Comparison of ENCODE assay signal across 1 cellular context in genomic region chr17:41734139-41734948, GRCh38.
TF ChIP-seq lines count a peak whose summit lies in the region.

A gene with protein sequence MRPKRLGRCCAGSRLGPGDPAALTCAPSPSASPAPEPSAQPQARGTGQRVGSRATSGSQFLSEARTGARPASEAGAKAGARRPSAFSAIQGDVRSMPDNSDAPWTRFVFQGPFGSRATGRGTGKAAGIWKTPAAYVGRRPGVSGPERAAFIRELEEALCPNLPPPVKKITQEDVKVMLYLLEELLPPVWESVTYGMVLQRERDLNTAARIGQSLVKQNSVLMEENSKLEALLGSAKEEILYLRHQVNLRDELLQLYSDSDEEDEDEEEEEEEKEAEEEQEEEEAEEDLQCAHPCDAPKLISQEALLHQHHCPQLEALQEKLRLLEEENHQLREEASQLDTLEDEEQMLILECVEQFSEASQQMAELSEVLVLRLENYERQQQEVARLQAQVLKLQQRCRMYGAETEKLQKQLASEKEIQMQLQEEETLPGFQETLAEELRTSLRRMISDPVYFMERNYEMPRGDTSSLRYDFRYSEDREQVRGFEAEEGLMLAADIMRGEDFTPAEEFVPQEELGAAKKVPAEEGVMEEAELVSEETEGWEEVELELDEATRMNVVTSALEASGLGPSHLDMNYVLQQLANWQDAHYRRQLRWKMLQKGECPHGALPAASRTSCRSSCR (minus strand): TSS chr17:41734643. CDS start chr17:41734634, 9 bp downstream.

TF ChIP-seq in liver, 16 proteins besides CTCF, POLR2A, EP300 and RAD21 (continued from another document):
- TF ChIP-seq, protein P1, sequence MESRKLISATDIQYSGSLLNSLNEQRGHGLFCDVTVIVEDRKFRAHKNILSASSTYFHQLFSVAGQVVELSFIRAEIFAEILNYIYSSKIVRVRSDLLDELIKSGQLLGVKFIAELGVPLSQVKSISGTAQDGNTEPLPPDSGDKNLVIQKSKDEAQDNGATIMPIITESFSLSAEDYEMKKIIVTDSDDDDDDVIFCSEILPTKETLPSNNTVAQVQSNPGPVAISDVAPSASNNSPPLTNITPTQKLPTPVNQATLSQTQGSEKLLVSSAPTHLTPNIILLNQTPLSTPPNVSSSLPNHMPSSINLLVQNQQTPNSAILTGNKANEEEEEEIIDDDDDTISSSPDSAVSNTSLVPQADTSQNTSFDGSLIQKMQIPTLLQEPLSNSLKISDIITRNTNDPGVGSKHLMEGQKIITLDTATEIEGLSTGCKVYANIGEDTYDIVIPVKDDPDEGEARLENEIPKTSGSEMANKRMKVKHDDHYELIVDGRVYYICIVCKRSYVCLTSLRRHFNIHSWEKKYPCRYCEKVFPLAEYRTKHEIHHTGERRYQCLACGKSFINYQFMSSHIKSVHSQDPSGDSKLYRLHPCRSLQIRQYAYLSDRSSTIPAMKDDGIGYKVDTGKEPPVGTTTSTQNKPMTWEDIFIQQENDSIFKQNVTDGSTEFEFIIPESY (IDR thresholded peaks at IDR 0.05): no peak
- TF ChIP-seq JUND (IDR thresholded peaks at IDR 0.05) (no peak), NR2F2 (IDR thresholded peaks at IDR 0.05) (no peak), YY1 (IDR thresholded peaks at IDR 0.05) (no peak), FOXA2 (IDR thresholded peaks at IDR 0.05) (no peak), FOXA1 (IDR thresholded peaks at IDR 0.05) (no peak)
- TF ChIP-seq, protein P2, sequence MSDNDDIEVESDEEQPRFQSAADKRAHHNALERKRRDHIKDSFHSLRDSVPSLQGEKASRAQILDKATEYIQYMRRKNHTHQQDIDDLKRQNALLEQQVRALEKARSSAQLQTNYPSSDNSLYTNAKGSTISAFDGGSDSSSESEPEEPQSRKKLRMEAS (IDR thresholded peaks at IDR 0.05): no peak
